ENCODE assay signal across 8 cellular contexts in genomic region chr10:101031796-101032636, GRCh38. TPM values are rescaled to one million over a fixed set of nuclear protein-coding genes. Genes with fewer than 3 reads are reported as not detected.
DNase-seq lines count a peak whose midpoint lies in the region; ATAC-seq and TF ChIP-seq lines count a peak whose summit lies in the region.

No MANE protein-coding gene starts in this region.

- H4K20me1 ChIP-seq in MM.1S (ENCODE audit: insufficient read depth, low read length), result no peaks in the 10 kb centered on the region

- no peak overlapping the region for H3K9ac ChIP-seq in MM.1S (ENCODE audit: low read length)
- H3K9ac ChIP-seq in iPS-18a (ENCODE audit: low read length), result no peak overlapping the region

- H2AFZ ChIP-seq in MM.1S (ENCODE audit: low read length), result peak overlapping the region; percentile 99

- H3K27me3 Mint-ChIP-seq in brain, result peaks cover 66% of the 10 kb centered on the region

- no peak for TF ChIP-seq CTCF in MM.1S (IDR thresholded peaks at IDR 0.05; ENCODE audit: low read length)
- no peak for TF ChIP-seq CTCF in VCaP (conservative IDR thresholded peaks at IDR 0.05)
- no peak for TF ChIP-seq CTCF in brain (conservative IDR thresholded peaks at IDR 0.05)
- TF ChIP-seq CTCF in gastrocnemius medialis (IDR thresholded peaks at IDR 0.05 in 4 of 5, conservative IDR thresholded peaks at IDR 0.05 in 1 of 5), result no peak

- H3K9me2 ChIP-seq in MM.1S (replicated peaks; ENCODE audit: insufficient read depth, low read length), result no peaks in the 10 kb centered on the region

- peak; percentile 44 for ATAC-seq in GM18511 (IDR thresholded peaks at IDR 0.05; ENCODE audit: unreplicated experiment)
- peak; percentile 31 to 58 for ATAC-seq in gastrocnemius medialis
- ATAC-seq in HG03439 (IDR thresholded peaks at IDR 0.05; ENCODE audit: unreplicated experiment), result no peak

- peaks cover 0 to 2% (median 0%) of the 10 kb centered on the region in 5 experiments for H3K9me3 Mint-ChIP-seq in brain

- H3K27me3 ChIP-seq in MM.1S (replicated peaks; ENCODE audit: insufficient read depth, low read length), result peaks cover 78% of the 10 kb centered on the region
- peaks cover 68% of the 10 kb centered on the region for H3K27me3 ChIP-seq in iPS-18a (ENCODE audit: control insufficient read depth, insufficient read depth, low read length)
- no peaks in the 10 kb centered on the region for H3K27me3 ChIP-seq in gastrocnemius medialis

- peak; percentile 46 to 61 for TF ChIP-seq POLR2A in gastrocnemius medialis (IDR thresholded peaks at IDR 0.05)

- DNase-seq in MM.1S, result no peak
- DNase-seq in gastrocnemius medialis, result peak; percentile 46 to 61
- no peak for DNase-seq in NCI-H128 (lab: John Stamatoyannopoulos, UW; ENCODE audit: unreplicated experiment)

- H3K27ac Mint-ChIP-seq in brain, result peak overlapping the region; percentile 93 to 99 (median 99)

- no peaks in the 10 kb centered on the region for H3F3A ChIP-seq in MM.1S (ENCODE audit: insufficient read depth, low read length)

- H3K4me3 Mint-ChIP-seq in brain, result peak overlapping the region; percentile 85 to 99 (median 96)

- H3K36me3 ChIP-seq in MM.1S (replicated peaks; ENCODE audit: insufficient read depth, low read length) (no peaks in the 10 kb centered on the region), iPS-18a (ENCODE audit: control insufficient read depth, low read depth, low read length) (no peaks in the 10 kb centered on the region), gastrocnemius medialis (peaks cover 0 to 8% of the 10 kb centered on the region in 2 donors)

- H3K9me3 ChIP-seq in MM.1S (replicated peaks; ENCODE audit: insufficient read depth, low read length) (no peaks in the 10 kb centered on the region), iPS-18a (ENCODE audit: control insufficient read depth, low read depth, low read length) (no peaks in the 10 kb centered on the region), gastrocnemius medialis (no peaks in the 10 kb centered on the region)

- H3K27ac ChIP-seq in MM.1S (ENCODE audit: low read length), result no peak overlapping the region
- H3K27ac ChIP-seq in VCaP, result peak overlapping the region; percentile 58; the same call in 1 of the 2 replicates
- no peak overlapping the region for H3K27ac ChIP-seq in iPS-18a (ENCODE audit: low read length)
- peak overlapping the region; percentile 84 to 91 (median 88) for H3K27ac ChIP-seq in gastrocnemius medialis

- peak overlapping the region; percentile 100 for H3K4me2 ChIP-seq in MM.1S (ENCODE audit: low read depth, low read length)

- peaks cover 59% of the 10 kb centered on the region for H3K4me1 Mint-ChIP-seq in brain

- peaks cover 28% of the 10 kb centered on the region for H3K36me3 Mint-ChIP-seq in brain

- peak overlapping the region; percentile 75 for H3K4me3 ChIP-seq in MM.1S (ENCODE audit: low read length)
- H3K4me3 ChIP-seq in iPS-18a (ENCODE audit: low read length), result peak overlapping the region; percentile 69
- peak overlapping the region; percentile 52 to 92 (median 81) for H3K4me3 ChIP-seq in gastrocnemius medialis

- intact Hi-C loops in gastrocnemius medialis (cut with DNase I; ENCODE audit: low total_unique reads), result loop anchor here (5.0 kb wide), 1 partner anchor 35 kb away; no protein-coding TSS in a partner anchor

- in situ Hi-C loops in gastrocnemius medialis (cut with MboI; ENCODE audit: low sequenced_read_pairs in 4 of 4), result no loop called here

- H3K79me2 ChIP-seq in MM.1S (ENCODE audit: low read length), result no peaks in the 10 kb centered on the region

- peaks cover 7% of the 10 kb centered on the region; the same call in 1 of the 2 replicates for H3K4me1 ChIP-seq in MM.1S (ENCODE audit: low read length)
- H3K4me1 ChIP-seq in iPS-18a (ENCODE audit: control insufficient read depth, low read depth, low read length), result peaks cover 22% of the 10 kb centered on the region
- peaks cover 7 to 16% of the 10 kb centered on the region in 2 donors for H3K4me1 ChIP-seq in gastrocnemius medialis

RNA-seq across cellular contexts. Expression of gene SFXN3, which starts 1.0 kb away (rescaled TPM):
- 25.9 TPM for polyA plus RNA-seq in brain (ENCODE audit: insufficient read depth, low read depth, low replicate concordance)
- 1 to 10 TPM; 4.2 to 9.5 (median 7.0) TPM for total RNA-seq in gastrocnemius medialis

RNA-seq across cellular contexts. Expression of gene PDZD7, which starts 1.1 kb away (rescaled TPM):
- polyA plus RNA-seq in brain (ENCODE audit: insufficient read depth, low read depth, low replicate concordance), result 8.2 TPM
- total RNA-seq in gastrocnemius medialis, result under 1 TPM in 1 of 4 donors, not detected in 3; 0.11 TPM

RNA-seq across cellular contexts. Expression of gene KAZALD1, which starts 29.8 kb away (rescaled TPM):
- polyA plus RNA-seq in brain (ENCODE audit: insufficient read depth, low read depth, low replicate concordance), result 5.0 TPM
- 1 to 10 TPM; 1.7 to 3.6 (median 2.2) TPM for total RNA-seq in gastrocnemius medialis

RNA-seq across cellular contexts. Expression of gene LZTS2, which starts 32.4 kb away (rescaled TPM):
- polyA plus RNA-seq in brain (ENCODE audit: insufficient read depth, low read depth, low replicate concordance), result 54.6 TPM
- total RNA-seq in gastrocnemius medialis, result 10 to 100 TPM; 22.5 to 44.7 (median 26.7) TPM

RNA-seq across cellular contexts. Expression of gene TWNK, which starts 44.7 kb away (rescaled TPM):
- 9.2 TPM for polyA plus RNA-seq in brain (ENCODE audit: insufficient read depth, low read depth, low replicate concordance)
- 10 to 100 TPM in 2 of 4 donors, 1 to 10 TPM in 2; 8.2 to 19.8 (median 10.0) TPM for total RNA-seq in gastrocnemius medialis

Comparison
In these comparisons a context has a peak if more than half of its experiments do, and no peak if none do; other contexts are left out.
1. DNase-seq: peak in gastrocnemius medialis (2 of 2); none in MM.1S (single experiment) and NCI-H128 (single experiment).
2. H3K27ac ChIP-seq: peak in VCaP (single experiment) and gastrocnemius medialis (4 of 4); none in MM.1S (single experiment) and iPS-18a (single experiment).
3. Peak in every context shown above with its lines, with median percentiles within 50 percentile points of each other: H3K4me3 ChIP-seq.